In genomic region chr5:56168066-56168478, GRCh38 we compare ENCODE assay signal across 12 cellular contexts.
DNase-seq lines count a peak whose midpoint lies in the region; ATAC-seq and TF ChIP-seq lines count a peak whose summit lies in the region.
"Had no signal": no experiment of that assay in that cellular context is flagged by ENCODE, and none has a peak within 500 bp of the region (broad histone marks: within the 10 kb centered on the region; RNA-seq: fewer than 3 reads in every experiment).

No MANE protein-coding gene starts in this region.

- H3K9me3 ChIP-seq in osteoblast (ENCODE audit: low read depth, low read length) (no peaks in the 10 kb centered on the region), uterus (no peaks in the 10 kb centered on the region)
- H3K9me3 ChIP-seq: sigmoid colon had no signal

- POLR2A ChIA-PET in activated CD4-positive, alpha-beta T cell treated with anti-CD3 and anti-CD28 coated beads for 36 hours (lab: Charles Lee) = interaction anchor here (0.6 kb wide), 1 partner anchor 14 kb away, joined by 5 read pairs; no protein-coding TSS in a partner anchor

- DNase-seq in activated CD4-positive, alpha-beta T cell treated with anti-CD3 and anti-CD28 coated beads for 36 hours = peak; percentile 49
- DNase-seq in activated CD4-positive, alpha-beta T cell treated with anti-CD3 and anti-CD28 coated beads, Interleukin-2, amount 50 U/mL, for 1 hour = no peak
- DNase-seq in MV-4-11 (lab: John Stamatoyannopoulos, UW) (peak; percentile 97), amniotic epithelial cell (ENCODE audit: low read depth) (peak; percentile 86), osteoblast (ENCODE audit: insufficient read length, low spot score, missing footprints) (no peak), uterus (no peak), inferior parietal cortex (ENCODE audit: extremely low spot score) (no peak)
- DNase-seq: anterior cingulate cortex, NCI-H2029, NCI-H526 treated with DMSO at 0.1 percent for 48 hours, sigmoid colon had no signal

- H2AFZ ChIP-seq in osteoblast (ENCODE audit: low read length) = peak overlapping the region; percentile 0

- H3K27me3 ChIP-seq in osteoblast (ENCODE audit: insufficient read depth, low read length) (no peaks in the 10 kb centered on the region), uterus (no peaks in the 10 kb centered on the region)

- no peak overlapping the region for H3K4me3 Mint-ChIP-seq in activated CD4-positive, alpha-beta T cell treated with anti-CD3 and anti-CD28 coated beads for 36 hours

- H3K79me2 ChIP-seq in osteoblast (ENCODE audit: insufficient read depth, low read length) = no peaks in the 10 kb centered on the region

- peak overlapping the region; percentile 16 for H3K4me2 ChIP-seq in osteoblast (ENCODE audit: insufficient read depth, low read length)

- CTCF ChIA-PET in activated CD4-positive, alpha-beta T cell treated with anti-CD3 and anti-CD28 coated beads for 36 hours (lab: Charles Lee) = no interaction called here

- peak overlapping the region; percentile 54 for H3K27ac ChIP-seq in osteoblast (ENCODE audit: low read depth, low read length)
- no peak overlapping the region for H3K27ac ChIP-seq in uterus
- H3K27ac ChIP-seq: sigmoid colon had no signal

- no peaks in the 10 kb centered on the region for H3K27me3 Mint-ChIP-seq in activated CD4-positive, alpha-beta T cell treated with anti-CD3 and anti-CD28 coated beads for 36 hours

- TF ChIP-seq CTCF in osteoblast (IDR thresholded peaks at IDR 0.05; ENCODE audit: extremely low read depth, low read depth, low read length) = no peak
- TF ChIP-seq CTCF in uterus (IDR thresholded peaks at IDR 0.05) = no peak

- no peaks in the 10 kb centered on the region for H4K20me1 ChIP-seq in osteoblast (ENCODE audit: insufficient read depth, low read length)

- H3K36me3 ChIP-seq in osteoblast (ENCODE audit: insufficient read depth, low read length) (no peaks in the 10 kb centered on the region), uterus (no peaks in the 10 kb centered on the region)
- H3K36me3 ChIP-seq: sigmoid colon had no signal

- no peaks in the 10 kb centered on the region for H3K9me3 Mint-ChIP-seq in activated CD4-positive, alpha-beta T cell treated with anti-CD3 and anti-CD28 coated beads for 36 hours (ENCODE audit: low read depth)

- H3K4me1 Mint-ChIP-seq in activated CD4-positive, alpha-beta T cell treated with anti-CD3 and anti-CD28 coated beads for 36 hours = peaks cover 48% of the 10 kb centered on the region

- H3K36me3 Mint-ChIP-seq in activated CD4-positive, alpha-beta T cell treated with anti-CD3 and anti-CD28 coated beads for 36 hours (ENCODE audit: low read depth) = no peaks in the 10 kb centered on the region

- intact Hi-C loops in activated CD4-positive, alpha-beta T cell treated with anti-CD3 and anti-CD28 coated beads for 36 hours (cut with DNase I, micrococcal nuclease) = loop anchor here in 1 of 2 experiments (2.0 kb wide), 1 partner anchor 161 kb away; no protein-coding TSS in a partner anchor
- intact Hi-C loops in uterus (cut with DNase I; ENCODE audit: low total_unique reads) = no loop called here

- H3K4me1 ChIP-seq in osteoblast (ENCODE audit: insufficient read depth, low read length) = peaks cover 55% of the 10 kb centered on the region
- no peaks in the 10 kb centered on the region for H3K4me1 ChIP-seq in uterus

- peak overlapping the region; percentile 51 for H3K27ac Mint-ChIP-seq in activated CD4-positive, alpha-beta T cell treated with anti-CD3 and anti-CD28 coated beads for 36 hours

- H3K4me3 ChIP-seq in osteoblast (ENCODE audit: insufficient read depth, low read length) = peak overlapping the region; percentile 4
- no peak overlapping the region for H3K4me3 ChIP-seq in uterus
- H3K4me3 ChIP-seq: sigmoid colon had no signal

- ATAC-seq in activated CD4-positive, alpha-beta T cell treated with anti-CD3 and anti-CD28 coated beads for 36 hours = peak; percentile 79
- no peak for ATAC-seq in GM21447 (IDR thresholded peaks at IDR 0.05; ENCODE audit: unreplicated experiment)

- no peak for TF ChIP-seq POLR2A in uterus (IDR thresholded peaks at IDR 0.05)

Comparison
In these comparisons a context has a peak if more than half of its experiments do, and no peak if none do; other contexts are left out.
1. DNase-seq: peak in activated CD4-positive, alpha-beta T cell treated with anti-CD3 and anti-CD28 coated beads for 36 hours (single experiment), MV-4-11 (single experiment) and amniotic epithelial cell (single experiment); none in activated CD4-positive, alpha-beta T cell treated with anti-CD3 and anti-CD28 coated beads, Interleukin-2, amount 50 U/mL, for 1 hour (single experiment), osteoblast (single experiment), uterus (0 of 2) and inferior parietal cortex (single experiment).